In genomic region chr1:80966266-80966665, GRCh38 we compare ENCODE assay signal across 24 cellular contexts.
DNase-seq lines count a peak whose midpoint lies in the region; ATAC-seq, FAIRE-seq and TF ChIP-seq lines count a peak whose summit lies in the region.
"Had no signal": no experiment of that assay in that cellular context is flagged by ENCODE, and none has a peak within 500 bp of the region (broad histone marks: within the 10 kb centered on the region; RNA-seq: fewer than 3 reads in every experiment).

No MANE protein-coding gene starts in this region.

- H3K4me1 Mint-ChIP-seq in activated CD8-positive, alpha-beta T cell treated with anti-CD3 and anti-CD28 coated beads for 36 hours (ENCODE audit: low read depth): no peaks in the 10 kb centered on the region
- H3K4me1 Mint-ChIP-seq: B cell; CD4-positive, CD25-positive, alpha-beta regulatory T cell had no signal

- POLR2A ChIA-PET in SK-N-SH (lab: Yijun Ruan, JAX): no interaction called here
- POLR2A ChIA-PET in activated CD8-positive, alpha-beta T cell treated with anti-CD3 and anti-CD28 coated beads for 36 hours (lab: Charles Lee): no interaction called here

- H3K9me2 ChIP-seq in SK-N-SH: no peaks in the 10 kb centered on the region

- CTCF ChIA-PET in SK-N-SH (lab: Yijun Ruan, JAX): interaction anchor here (1.3 kb wide), 1 partner anchor 10 kb away, joined by 4 read pairs; no protein-coding TSS in a partner anchor
- CTCF ChIA-PET in activated CD8-positive, alpha-beta T cell treated with anti-CD3 and anti-CD28 coated beads for 36 hours (lab: Charles Lee): no interaction called here

- peak; percentile 14 for FAIRE-seq in RCC 7860 (lab: Jason Lieb, UNC)
- FAIRE-seq: A204.1, GM12878 had no signal

- no peak for DNase-seq in SK-N-SH
- DNase-seq in RCC 7860 (ENCODE audit: low spot score): no peak
- DNase-seq in amniotic epithelial cell (ENCODE audit: low read depth): peak; percentile 7
- DNase-seq in foreskin keratinocyte: peak in 1 of 2 donors; percentile 28
- DNase-seq in stimulated activated naive CD8-positive, alpha-beta T cell treated with anti-CD3 and anti-CD28 coated beads, Interleukin-15, Interleukin-2, amounts not matched to agents 100 U/mL and 50 U/mL, for 24 hours: no peak
- DNase-seq in activated CD8-positive, alpha-beta T cell treated with anti-CD3 and anti-CD28 coated beads for 36 hours: no peak
- DNase-seq in upper lobe of left lung: no peak
- DNase-seq: Caco-2; CD4-positive, CD25-positive, alpha-beta regulatory T cell; CD8-positive, alpha-beta T cell; DMS153; DMS79; EL; GDM1; H9 had no signal

- H3K79me2 ChIP-seq in SK-N-SH (ENCODE audit: insufficient read depth): no peaks in the 10 kb centered on the region

- no peak overlapping the region for H3K4me3 Mint-ChIP-seq in activated CD8-positive, alpha-beta T cell treated with anti-CD3 and anti-CD28 coated beads for 36 hours
- H3K4me3 Mint-ChIP-seq: B cell; CD4-positive, CD25-positive, alpha-beta regulatory T cell; CD8-positive, alpha-beta T cell; GM23338; H9 had no signal

- H3K4me1 ChIP-seq in SK-N-SH (ENCODE audit: control insufficient read depth in 1 of 2, insufficient read depth in 2 of 2, low read depth in 1 of 2, low read length in 1 of 2) (no peaks in the 10 kb centered on the region), foreskin keratinocyte (no peaks in the 10 kb centered on the region), upper lobe of left lung (no peaks in the 10 kb centered on the region)
- H3K4me1 ChIP-seq: BLaER1, Caco-2 had no signal

- H3K36me3 ChIP-seq in SK-N-SH (replicated peaks in 1 of 2; ENCODE audit: control insufficient read depth in 1 of 2, insufficient read depth in 2 of 2, low read length in 1 of 2) (no peaks in the 10 kb centered on the region), upper lobe of left lung (no peaks in the 10 kb centered on the region)
- H3K36me3 ChIP-seq: BLaER1 had no signal

- 0 out of 2 replicates have a peak overlapping the region, but pooled peaks have one; percentile 4 for H2AFZ ChIP-seq in SK-N-SH (ENCODE audit: low read depth)
- H2AFZ ChIP-seq: GM23338 had no signal

- no peak for TF ChIP-seq EP300 in SK-N-SH (IDR thresholded peaks at IDR 0.05; ENCODE audit: borderline replicate concordance in 1 of 2, low read depth in 1 of 2, low read length in 1 of 2)
- TF ChIP-seq EP300 in upper lobe of left lung (IDR thresholded peaks at IDR 0.05): no peak

- ATAC-seq in SK-N-SH treated with all-trans-retinoic acid at 6 μM for 48 hours (no peak), foreskin keratinocyte (peak; percentile 85), upper lobe of left lung (ENCODE audit: low FRiP score in 2 of 2) (no peak)
- ATAC-seq in stimulated activated naive CD8-positive, alpha-beta T cell treated with anti-CD3 and anti-CD28 coated beads, Interleukin-15, Interleukin-2, amounts not matched to agents 100 U/mL and 50 U/mL, for 24 hours: no peak
- ATAC-seq in activated CD8-positive, alpha-beta T cell treated with anti-CD3 and anti-CD28 coated beads for 36 hours: no peak
- ATAC-seq: CD8-positive, alpha-beta T cell; GM12878; GM23338; HCT116 had no signal

- TF ChIP-seq CTCF in SK-N-SH (IDR thresholded peaks at IDR 0.05) (no peak), foreskin keratinocyte (conservative IDR thresholded peaks at IDR 0.05) (no peak), upper lobe of left lung (IDR thresholded peaks at IDR 0.05) (no peak)
- TF ChIP-seq CTCF in activated CD8-positive, alpha-beta T cell treated with anti-CD3 and anti-CD28 coated beads for 36 hours (IDR thresholded peaks at IDR 0.05): no peak

- 25% methylated on average over 1 of the region's 1 CpG for WGBS in SK-N-SH (ENCODE audit: low lambda C conversion rate)
- 77 to 86% methylated on average over 1 of the region's 1 CpG for WGBS in upper lobe of left lung, 2 donors

- no peak for TF ChIP-seq POLR2A in upper lobe of left lung (IDR thresholded peaks at IDR 0.05)

- no peak for TF ChIP-seq RAD21 in SK-N-SH (IDR thresholded peaks at IDR 0.05; ENCODE audit: low read length)

- H3K9me3 Mint-ChIP-seq in activated CD8-positive, alpha-beta T cell treated with anti-CD3 and anti-CD28 coated beads for 36 hours: peaks cover 7% of the 10 kb centered on the region
- H3K9me3 Mint-ChIP-seq: GM23338, H9 had no signal

- no peak overlapping the region for H3K9ac ChIP-seq in SK-N-SH
- H3K9ac ChIP-seq: BLaER1 had no signal

- intact Hi-C loops in activated CD8-positive, alpha-beta T cell treated with anti-CD3 and anti-CD28 coated beads for 36 hours (cut with micrococcal nuclease): no loop called here

- no peaks in the 10 kb centered on the region for H4K20me1 ChIP-seq in SK-N-SH (ENCODE audit: insufficient read depth)
- H4K20me1 ChIP-seq: BLaER1 had no signal

- no peaks in the 10 kb centered on the region for H3K9me3 ChIP-seq in SK-N-SH
- no peaks in the 10 kb centered on the region for H3K9me3 ChIP-seq in upper lobe of left lung
- H3K9me3 ChIP-seq: BLaER1, Caco-2 had no signal

- H3K27ac ChIP-seq in SK-N-SH (ENCODE audit: low read depth in 2 of 2, low read length in 1 of 2) (no peak overlapping the region), foreskin keratinocyte (no peak overlapping the region), upper lobe of left lung (no peak overlapping the region)
- H3K27ac ChIP-seq: 22Rv1, BLaER1, C4-2B had no signal

- no peak overlapping the region for H3K4me3 ChIP-seq in SK-N-SH (ENCODE audit: low read depth in 2 of 2, low read length in 1 of 2)
- no peak overlapping the region for H3K4me3 ChIP-seq in upper lobe of left lung
- H3K4me3 ChIP-seq: BLaER1, GM12878, GM23338 had no signal

- no peaks in the 10 kb centered on the region for H3K36me3 Mint-ChIP-seq in activated CD8-positive, alpha-beta T cell treated with anti-CD3 and anti-CD28 coated beads for 36 hours (ENCODE audit: low read depth)
- H3K36me3 Mint-ChIP-seq: CD4-positive, CD25-positive, alpha-beta regulatory T cell; CD8-positive, alpha-beta T cell had no signal

- no peaks in the 10 kb centered on the region for H3K27me3 ChIP-seq in SK-N-SH (ENCODE audit: insufficient read depth)
- H3K27me3 ChIP-seq in foreskin keratinocyte: no peaks in the 10 kb centered on the region
- H3K27me3 ChIP-seq in upper lobe of left lung: no peaks in the 10 kb centered on the region
- H3K27me3 ChIP-seq: BLaER1 had no signal

- no peaks in the 10 kb centered on the region for H3F3A ChIP-seq in SK-N-SH (replicated peaks; ENCODE audit: insufficient read depth)

- no peaks in the 10 kb centered on the region for H3K27me3 Mint-ChIP-seq in activated CD8-positive, alpha-beta T cell treated with anti-CD3 and anti-CD28 coated beads for 36 hours
- H3K27me3 Mint-ChIP-seq: B cell; CD4-positive, CD25-positive, alpha-beta regulatory T cell had no signal

- H3K27ac Mint-ChIP-seq in activated CD8-positive, alpha-beta T cell treated with anti-CD3 and anti-CD28 coated beads for 36 hours: no peak overlapping the region
- H3K27ac Mint-ChIP-seq: B cell; CD4-positive, CD25-positive, alpha-beta regulatory T cell; CD8-positive, alpha-beta T cell; GM23338; H9 had no signal

- H3K4me2 ChIP-seq in SK-N-SH: no peak overlapping the region
- H3K4me2 ChIP-seq: BLaER1, GM23338 had no signal

TF ChIP-seq in SK-N-SH, 30 proteins besides CTCF, POLR2A, EP300 and RAD21:
- TF ChIP-seq NFIC (IDR thresholded peaks at IDR 0.05; ENCODE audit: borderline replicate concordance) (no peak), JUND (IDR thresholded peaks at IDR 0.05) (no peak), GABPA (IDR thresholded peaks at IDR 0.05; ENCODE audit: low read depth) (no peak), SIN3A (IDR thresholded peaks at IDR 0.05; ENCODE audit: borderline replicate concordance, low read depth, low read length) (no peak), FOXJ3 (CRISPR knock-in tag; IDR thresholded peaks at IDR 0.05) (no peak), RXRA (IDR thresholded peaks at IDR 0.05; ENCODE audit: borderline replicate concordance, low read depth) (no peak), FOSL2 (IDR thresholded peaks at IDR 0.05; ENCODE audit: borderline replicate concordance, low read depth) (no peak), FOXM1 (IDR thresholded peaks at IDR 0.05; ENCODE audit: low read depth) (no peak), RFX5 (IDR thresholded peaks at IDR 0.05; ENCODE audit: low read length) (no peak), CHD2 (IDR thresholded peaks at IDR 0.05; ENCODE audit: low read length, partially characterized antibody) (no peak), RCOR1 (IDR thresholded peaks at IDR 0.05; ENCODE audit: low read length) (no peak)

TF ChIP-seq in SK-N-SH treated with all-trans-retinoic acid at 6 μM for 48 hours, 23 proteins besides CTCF, POLR2A, EP300 and RAD21 (continues in another document):
- TF ChIP-seq ZNF70 (CRISPR knock-in tag; IDR thresholded peaks at IDR 0.05): no peak
- no peak for TF ChIP-seq ZC3H10 (CRISPR knock-in tag; IDR thresholded peaks at IDR 0.05)
- TF ChIP-seq CSRNP3 (CRISPR knock-in tag; IDR thresholded peaks at IDR 0.05): no peak
- no peak for TF ChIP-seq PPARA (CRISPR knock-in tag; IDR thresholded peaks at IDR 0.05; ENCODE audit: borderline replicate concordance)
- TF ChIP-seq ISL1 (CRISPR knock-in tag; IDR thresholded peaks at IDR 0.05): no peak
- TF ChIP-seq PATZ1 (CRISPR knock-in tag; IDR thresholded peaks at IDR 0.05; ENCODE audit: borderline replicate concordance): no peak
- TF ChIP-seq ZFP30 (CRISPR knock-in tag; IDR thresholded peaks at IDR 0.05): no peak
